In the genomic region with DNA sequence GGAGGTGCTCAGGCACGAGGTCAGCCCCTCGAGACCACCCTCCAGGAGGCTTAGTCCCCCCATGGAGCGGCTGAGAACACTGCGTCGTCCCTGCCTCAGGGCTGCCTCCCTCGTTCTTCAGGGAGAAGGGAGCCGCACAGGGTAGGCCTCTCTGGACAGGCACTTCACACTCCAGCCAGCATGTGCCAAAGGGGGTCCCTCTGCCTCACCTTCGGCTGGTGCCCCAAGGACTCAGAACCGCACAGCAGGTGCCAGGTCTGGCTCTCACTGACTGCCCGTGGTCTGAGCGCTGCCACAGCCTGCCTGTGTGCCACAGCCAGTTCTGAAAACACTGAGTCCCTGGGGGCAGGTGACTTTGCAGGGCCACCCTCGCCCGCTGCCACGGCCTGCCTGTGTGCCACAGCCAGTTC, we compare ENCODE assay signal across 1 cellular context.
TF ChIP-seq lines count a peak whose summit lies in the region.

No MANE protein-coding gene starts in this region.

TF ChIP-seq in HepG2, 621 proteins besides CTCF, POLR2A, EP300 and RAD21 (continued from another document):
- TF ChIP-seq, protein P1, sequence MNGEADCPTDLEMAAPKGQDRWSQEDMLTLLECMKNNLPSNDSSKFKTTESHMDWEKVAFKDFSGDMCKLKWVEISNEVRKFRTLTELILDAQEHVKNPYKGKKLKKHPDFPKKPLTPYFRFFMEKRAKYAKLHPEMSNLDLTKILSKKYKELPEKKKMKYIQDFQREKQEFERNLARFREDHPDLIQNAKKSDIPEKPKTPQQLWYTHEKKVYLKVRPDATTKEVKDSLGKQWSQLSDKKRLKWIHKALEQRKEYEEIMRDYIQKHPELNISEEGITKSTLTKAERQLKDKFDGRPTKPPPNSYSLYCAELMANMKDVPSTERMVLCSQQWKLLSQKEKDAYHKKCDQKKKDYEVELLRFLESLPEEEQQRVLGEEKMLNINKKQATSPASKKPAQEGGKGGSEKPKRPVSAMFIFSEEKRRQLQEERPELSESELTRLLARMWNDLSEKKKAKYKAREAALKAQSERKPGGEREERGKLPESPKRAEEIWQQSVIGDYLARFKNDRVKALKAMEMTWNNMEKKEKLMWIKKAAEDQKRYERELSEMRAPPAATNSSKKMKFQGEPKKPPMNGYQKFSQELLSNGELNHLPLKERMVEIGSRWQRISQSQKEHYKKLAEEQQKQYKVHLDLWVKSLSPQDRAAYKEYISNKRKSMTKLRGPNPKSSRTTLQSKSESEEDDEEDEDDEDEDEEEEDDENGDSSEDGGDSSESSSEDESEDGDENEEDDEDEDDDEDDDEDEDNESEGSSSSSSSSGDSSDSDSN (CRISPR knock-in tag; IDR thresholded peaks at IDR 0.05), result no peak
- TF ChIP-seq MBNL3 (CRISPR knock-in tag; conservative IDR thresholded peaks at IDR 0.05), result no peak
